8 cellular contexts compared by ENCODE assay signal in the genomic region with DNA sequence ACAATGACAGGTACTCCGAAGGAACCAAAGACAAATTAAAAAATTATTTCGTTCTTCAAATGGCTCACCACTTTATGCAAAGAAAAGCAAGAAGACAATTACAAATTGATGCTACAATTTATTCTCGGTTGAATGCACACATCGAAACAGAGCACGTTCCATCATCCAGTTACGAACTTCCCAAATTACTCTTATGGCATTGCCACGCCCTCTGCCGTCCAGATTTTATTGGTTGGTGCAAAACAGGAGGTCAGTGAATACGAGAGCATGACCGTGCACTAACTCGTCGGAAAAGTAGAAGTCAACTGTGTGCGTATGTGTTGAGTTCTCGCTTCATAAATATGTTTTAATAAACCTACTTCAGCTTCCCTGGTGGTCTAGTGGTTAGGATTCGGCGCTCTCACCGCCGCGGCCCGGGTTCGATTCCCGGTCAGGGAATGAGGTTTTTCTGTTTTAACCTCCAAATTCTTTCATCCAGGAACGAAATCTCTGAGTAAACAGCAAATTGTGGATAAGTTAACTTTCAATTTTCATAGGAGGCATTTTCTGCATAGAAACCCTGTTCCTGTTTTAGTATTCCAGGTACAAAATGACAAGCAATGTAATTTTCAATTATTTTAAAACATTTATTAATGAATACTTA. TPM values are rescaled to one million over a fixed set of nuclear protein-coding genes. Genes with fewer than 3 reads are reported as not detected.
DNase-seq lines count a peak whose midpoint lies in the region; ATAC-seq and TF ChIP-seq lines count a peak whose summit lies in the region.

No MANE protein-coding gene starts in this region.

- TF ChIP-seq CTCF in AG10803 (conservative IDR thresholded peaks at IDR 0.05; ENCODE audit: low read length) = 0 out of 2 replicates have a peak, but pooled peaks have one; percentile 10
- TF ChIP-seq CTCF in PC-3 (conservative IDR thresholded peaks at IDR 0.05; ENCODE audit: low read depth, low read length) = no peak
- no peak for TF ChIP-seq CTCF in esophagus muscularis mucosa (IDR thresholded peaks at IDR 0.05)

- H3K4me1 Mint-ChIP-seq in activated T-cell treated with anti-CD3 and anti-CD28 coated beads, Interleukin-2, amount 50 U/mL, for 24 hours (ENCODE audit: low read depth) = peaks cover 59% of the 10 kb centered on the region

- H3K4me3 ChIP-seq in AG10803 (ENCODE audit: low read length) (peak overlapping the region; percentile 94), PC-3 (ENCODE audit: low read length) (peak overlapping the region; percentile 92), esophagus muscularis mucosa (peak overlapping the region; percentile 57 to 72 (median 65)), muscle layer of colon (ENCODE audit: low read depth in 1 of 2, low read length in 2 of 2) (peak overlapping the region; percentile 68 to 88)

- no peak for TF ChIP-seq POLR2A in esophagus muscularis mucosa (IDR thresholded peaks at IDR 0.05; ENCODE audit: low read depth)

- under 1% methylated on average over 23 of the region's 23 CpGs for WGBS in esophagus muscularis mucosa

- no peak for TF ChIP-seq EP300 in esophagus muscularis mucosa (IDR thresholded peaks at IDR 0.05)

- H2AFZ ChIP-seq in PC-3 (ENCODE audit: low read length) = peak overlapping the region; percentile 96

- peaks cover 3% of the 10 kb centered on the region for H3F3A ChIP-seq in PC-3 (ENCODE audit: low read length, unreplicated experiment)

- H3K4me1 ChIP-seq in PC-3 (ENCODE audit: insufficient read depth, low read length) (peaks cover 39% of the 10 kb centered on the region), esophagus muscularis mucosa (peaks cover 7 to 37% (median 30%) of the 10 kb centered on the region in 4 donors), muscle layer of colon (ENCODE audit: insufficient read depth, low read length) (no peaks in the 10 kb centered on the region)

- POLR2A ChIA-PET in PC-3 (lab: Charles Lee; ENCODE audit: unreplicated experiment) = no interaction called here

- no peaks in the 10 kb centered on the region for H3K9me3 Mint-ChIP-seq in activated T-cell treated with anti-CD3 and anti-CD28 coated beads, Interleukin-2, amount 50 U/mL, for 24 hours

- ATAC-seq in GM19438 (IDR thresholded peaks at IDR 0.05; ENCODE audit: low read depth, unreplicated experiment) (peak; percentile 46), PC-3 (peak; percentile 27)

- peak overlapping the region; percentile 55 for H3K9ac ChIP-seq in PC-3 (ENCODE audit: low read length)
- H3K9ac ChIP-seq in muscle layer of colon (ENCODE audit: low read length) = peak overlapping the region; percentile 22

- H3K79me2 ChIP-seq in PC-3 (ENCODE audit: low read length) = no peaks in the 10 kb centered on the region

- no peaks in the 10 kb centered on the region for H3K9me3 ChIP-seq in PC-3 (ENCODE audit: low read length)
- H3K9me3 ChIP-seq in esophagus muscularis mucosa = no peaks in the 10 kb centered on the region
- no peaks in the 10 kb centered on the region for H3K9me3 ChIP-seq in muscle layer of colon (ENCODE audit: low read length)

- H3K9me2 ChIP-seq in PC-3 (replicated peaks; ENCODE audit: low read length) = no peaks in the 10 kb centered on the region

- peak overlapping the region; percentile 11; the same call in 1 of the 2 replicates for H3K27ac ChIP-seq in PC-3 (ENCODE audit: low read length)
- peak overlapping the region; percentile 71 to 79 (median 79) for H3K27ac ChIP-seq in esophagus muscularis mucosa (replicated peaks in 1 of 4)
- peak overlapping the region; percentile 76 for H3K27ac ChIP-seq in muscle layer of colon (ENCODE audit: low read depth, low read length)

- H3K36me3 ChIP-seq in PC-3 (ENCODE audit: low read depth, low read length) (no peaks in the 10 kb centered on the region), esophagus muscularis mucosa (no peaks in the 10 kb centered on the region), muscle layer of colon (ENCODE audit: insufficient read depth, low read length) (no peaks in the 10 kb centered on the region)

- peak overlapping the region; percentile 99 for H3K27ac Mint-ChIP-seq in activated T-cell treated with anti-CD3 and anti-CD28 coated beads, Interleukin-2, amount 50 U/mL, for 24 hours

- H3K4me2 ChIP-seq in PC-3 (ENCODE audit: low read length) = peak overlapping the region; percentile 86

- no peaks in the 10 kb centered on the region for H4K20me1 ChIP-seq in PC-3 (ENCODE audit: low read length)

- H3K27me3 Mint-ChIP-seq in activated T-cell treated with anti-CD3 and anti-CD28 coated beads, Interleukin-2, amount 50 U/mL, for 24 hours = peaks cover 59% of the 10 kb centered on the region

- DNase-seq in AG10803 (ENCODE audit: low read depth) (peak; percentile 92), HuH-7 (ENCODE audit: low spot score) (peak; percentile 41), PC-3 (peak; percentile 82), esophagus muscularis mucosa (ENCODE audit: extremely low spot score) (peak; percentile 96)
- peak; percentile 88 for DNase-seq in activated T-cell treated with anti-CD3 and anti-CD28 coated beads, Interleukin-2, amount 50 U/mL, for 24 hours
- peak; percentile 87 for DNase-seq in stimulated activated CD8-positive, alpha-beta memory T cell treated with anti-CD3 and anti-CD28 coated beads, Interleukin-4, amount 100 ng/mL, for 48 hours

- H3K36me3 Mint-ChIP-seq in activated T-cell treated with anti-CD3 and anti-CD28 coated beads, Interleukin-2, amount 50 U/mL, for 24 hours (ENCODE audit: low read depth) = peaks cover 8% of the 10 kb centered on the region

- intact Hi-C loops in PC-3 (cut with micrococcal nuclease) = loop anchor here (1.0 to 2.0 kb wide), 6 partner anchors 29 to 145 kb away; no protein-coding TSS in a partner anchor
- intact Hi-C loops in esophagus muscularis mucosa (cut with DNase I) = loop anchor here (2.0 kb wide), 2 partner anchors 37 to 85 kb away; no protein-coding TSS in a partner anchor

- H3K27me3 ChIP-seq in PC-3 (ENCODE audit: low read length) (no peaks in the 10 kb centered on the region), esophagus muscularis mucosa (peaks cover 0 to 12% (median 6%) of the 10 kb centered on the region in 4 donors), muscle layer of colon (ENCODE audit: control insufficient read depth in 1 of 2, insufficient read depth in 2 of 2, low read length in 2 of 2) (peaks cover 2 to 14% of the 10 kb centered on the region in 2 donors)

- CTCF ChIA-PET in PC-3 (lab: Charles Lee) = interaction anchor here (0.6 to 1.9 kb wide), 2 partner anchors 34 to 902 kb away, joined by 4 to 9 read pairs; a partner anchor contains a TSS

- H3K4me3 Mint-ChIP-seq in activated T-cell treated with anti-CD3 and anti-CD28 coated beads, Interleukin-2, amount 50 U/mL, for 24 hours = peak overlapping the region; percentile 86

- no TSS peak for BruUV-seq in PC-3 (replicated peaks; lab: Mats Ljungman, UMichigan)

RNA-seq across cellular contexts. Expression of a gene that starts 23.2 kb away (rescaled TPM):
- total RNA-seq in PC-3 (2014; rRNA removed) (0.04 and 0.40 TPM in 2 replicates), esophagus muscularis mucosa (1 to 10 TPM in 1 of 4 donors, under 1 TPM in 3; 0.17 to 1.7 (median 0.53) TPM)

RNA-seq across cellular contexts. Expression of a gene that starts 58.2 kb away (rescaled TPM):
- total RNA-seq in PC-3 (2014; rRNA removed) (85.8 and 92.5 TPM in 2 replicates), esophagus muscularis mucosa (10 to 100 TPM; 31.1 to 42.2 (median 36.0) TPM)

Comparison
In these comparisons a context has a peak if more than half of its experiments do, and no peak if none do; other contexts are left out.
1. Peak in every context shown above with its lines: DNase-seq, ATAC-seq, H3K4me3 ChIP-seq and H3K27ac ChIP-seq.
2. DNase-seq: peak in every context shown above with its lines; median percentile 96 in esophagus muscularis mucosa; 92 in AG10803; 88 in activated T-cell treated with anti-CD3 and anti-CD28 coated beads, Interleukin-2, amount 50 U/mL, for 24 hours; 87 in stimulated activated CD8-positive, alpha-beta memory T cell treated with anti-CD3 and anti-CD28 coated beads, Interleukin-4, amount 100 ng/mL, for 48 hours; 82 in PC-3; 41 in HuH-7.
3. H3K27ac ChIP-seq: peak in every context shown above with its lines; median percentile 79 in esophagus muscularis mucosa; 76 in muscle layer of colon; 11 in PC-3.